Comparison of ENCODE assay signal across 23 cellular contexts in genomic region chrX:3119376-3119775, GRCh38.
DNase-seq lines count a peak whose midpoint lies in the region; ATAC-seq and TF ChIP-seq lines count a peak whose summit lies in the region.
"Had no signal": no experiment of that assay in that cellular context is flagged by ENCODE, and none has a peak within 500 bp of the region (broad histone marks: within the 10 kb centered on the region; RNA-seq: fewer than 3 reads in every experiment).

No MANE protein-coding gene starts in this region.

- no peak overlapping the region for H2AFZ ChIP-seq in PC-3 (ENCODE audit: low read length)
- H2AFZ ChIP-seq: GM23338 had no signal

- H4K20me1 ChIP-seq in PC-3 (ENCODE audit: low read length) = no peaks in the 10 kb centered on the region
- H4K20me1 ChIP-seq: BLaER1 had no signal

- no peak overlapping the region for H3K9ac ChIP-seq in PC-3 (ENCODE audit: low read length)
- H3K9ac ChIP-seq: BLaER1 had no signal

- peaks cover 12% of the 10 kb centered on the region for H3K27me3 ChIP-seq in PC-3 (ENCODE audit: low read length)
- H3K27me3 ChIP-seq: BLaER1 had no signal

- H3K4me2 ChIP-seq in PC-3 (ENCODE audit: low read length) = no peak overlapping the region
- H3K4me2 ChIP-seq: BLaER1, GM23338 had no signal

- no peak for ATAC-seq in PC-3
- ATAC-seq: GM23338 had no signal

- H3K27ac ChIP-seq in PC-3 (ENCODE audit: low read length) = no peak overlapping the region
- H3K27ac ChIP-seq: BLaER1 had no signal

- H3K79me2 ChIP-seq in PC-3 (ENCODE audit: low read length) = no peaks in the 10 kb centered on the region

- in situ Hi-C loops in astrocyte of the spinal cord (cut with HindIII; ENCODE audit: low sequenced_read_pairs) = no loop called here

- no peaks in the 10 kb centered on the region for H3K9me3 ChIP-seq in PC-3 (ENCODE audit: low read length)
- H3K9me3 ChIP-seq: BLaER1 had no signal

- H3K9me2 ChIP-seq in PC-3 (replicated peaks; ENCODE audit: low read length) = no peaks in the 10 kb centered on the region

- CTCF ChIA-PET in PC-3 (lab: Charles Lee) = no interaction called here

- TF ChIP-seq CTCF in PC-3 (conservative IDR thresholded peaks at IDR 0.05; ENCODE audit: low read depth, low read length) (no peak), astrocyte of the spinal cord (IDR thresholded peaks at IDR 0.05; ENCODE audit: low read depth, low read length) (no peak)

- no peaks in the 10 kb centered on the region for H3K4me1 ChIP-seq in PC-3 (ENCODE audit: insufficient read depth, low read length)
- H3K4me1 ChIP-seq: BLaER1 had no signal

- H3K36me3 ChIP-seq in PC-3 (ENCODE audit: low read depth, low read length) = no peaks in the 10 kb centered on the region
- H3K36me3 ChIP-seq: BLaER1 had no signal

- POLR2A ChIA-PET in PC-3 (lab: Charles Lee; ENCODE audit: unreplicated experiment) = no interaction called here

- intact Hi-C loops in PC-3 (cut with micrococcal nuclease) = loop anchor here (2.0 kb wide), 1 partner anchor 519 kb away; no protein-coding TSS in a partner anchor

- DNase-seq in Daoy (ENCODE audit: low read depth) = peak; percentile 2
- DNase-seq in PC-3 = peak; percentile 30
- peak; percentile 9 for DNase-seq in astrocyte of the spinal cord (ENCODE audit: low read depth, low spot score)
- peak; percentile 9 for DNase-seq in non-pigmented ciliary epithelial cell (ENCODE audit: low read depth)
- DNase-seq in HUDEP-2 (lab: John Stamatoyannopoulos, UW; ENCODE audit: unreplicated experiment in 76 of 76) = no peak
- no peak for DNase-seq in RPMI8226
- no peak for DNase-seq in NCI-H2171 (lab: John Stamatoyannopoulos, UW)
- DNase-seq: CD4-positive, CD25-positive, alpha-beta regulatory T cell; DMS153; DND-41; H9; KG1; NCI-H1048; NCI-H1417; NCI-H1694; NCI-H2029 treated with DMSO at 0.1 percent for 48 hours; NCI-H2227 treated with DMSO at 0.1 percent for 48 hours; NCI-H510A; NCI-H69; OCI-M1; SHP77 had no signal

- H3F3A ChIP-seq in PC-3 (ENCODE audit: low read length, unreplicated experiment) = no peaks in the 10 kb centered on the region

- BruUV-seq in PC-3 (replicated peaks; lab: Mats Ljungman, UMichigan) = no TSS peak

- no peak overlapping the region for H3K4me3 ChIP-seq in PC-3 (ENCODE audit: low read length)
- no peak overlapping the region for H3K4me3 ChIP-seq in astrocyte of the spinal cord (ENCODE audit: low read depth, low read length)
- H3K4me3 ChIP-seq: BLaER1, GM23338 had no signal

Comparison
In these comparisons a context has a peak if more than half of its experiments do, and no peak if none do; other contexts are left out.
1. DNase-seq: peak in Daoy (single experiment), PC-3 (single experiment), astrocyte of the spinal cord (single experiment) and non-pigmented ciliary epithelial cell (single experiment); none in HUDEP-2 (0 of 76), RPMI8226 (single experiment) and NCI-H2171 (single experiment).